14 cellular contexts compared by ENCODE assay signal in genomic region chr20:2799271-2799670, GRCh38. TPM values are rescaled to one million over a fixed set of nuclear protein-coding genes. Genes with fewer than 3 reads are reported as not detected.
DNase-seq lines count a peak whose midpoint lies in the region; ATAC-seq and TF ChIP-seq lines count a peak whose summit lies in the region.
"Had no signal": no experiment of that assay in that cellular context is flagged by ENCODE, and none has a peak within 500 bp of the region (broad histone marks: within the 10 kb centered on the region; RNA-seq: fewer than 3 reads in every experiment).

No MANE protein-coding gene starts in this region.

- TF ChIP-seq CTCF in left ventricle myocardium inferior (IDR thresholded peaks at IDR 0.05; ENCODE audit: borderline replicate concordance) (no peak), mesothelial cell of epicardium (IDR thresholded peaks at IDR 0.05; ENCODE audit: unreplicated experiment) (no peak)

- peak overlapping the region; percentile 90 for H3K27ac Mint-ChIP-seq in activated naive CD8-positive, alpha-beta T cell treated with anti-CD3 and anti-CD28 coated beads, Interleukin-2, amount 50 U/mL, for 24 hours
- H3K27ac Mint-ChIP-seq in mesothelial cell of epicardium, result peak overlapping the region; percentile 84

- H3K9me3 Mint-ChIP-seq in activated naive CD8-positive, alpha-beta T cell treated with anti-CD3 and anti-CD28 coated beads, Interleukin-2, amount 50 U/mL, for 24 hours, result no peaks in the 10 kb centered on the region
- H3K9me3 Mint-ChIP-seq in mesothelial cell of epicardium, result no peaks in the 10 kb centered on the region

- H3K27me3 Mint-ChIP-seq in activated naive CD8-positive, alpha-beta T cell treated with anti-CD3 and anti-CD28 coated beads, Interleukin-2, amount 50 U/mL, for 24 hours, result peaks cover 51% of the 10 kb centered on the region
- H3K27me3 Mint-ChIP-seq in mesothelial cell of epicardium (ENCODE audit: low read depth), result peaks cover 41% of the 10 kb centered on the region

- ATAC-seq in left cardiac atrium (no peak), GM21360 (IDR thresholded peaks at IDR 0.05; ENCODE audit: unreplicated experiment) (no peak), GM18867 (IDR thresholded peaks at IDR 0.05; ENCODE audit: unreplicated experiment) (no peak), GM19467 (IDR thresholded peaks at IDR 0.05; ENCODE audit: unreplicated experiment) (no peak)
- ATAC-seq in activated naive CD8-positive, alpha-beta T cell treated with anti-CD3 and anti-CD28 coated beads, Interleukin-2, amount 50 U/mL, for 24 hours, result no peak

- H3K27ac ChIP-seq in left ventricle myocardium inferior (replicated peaks), result no peak overlapping the region

- peak overlapping the region; percentile 56 for H3K4me3 ChIP-seq in left ventricle myocardium inferior
- H3K4me3 ChIP-seq: K562 had no signal

- H3K4me1 Mint-ChIP-seq in activated naive CD8-positive, alpha-beta T cell treated with anti-CD3 and anti-CD28 coated beads, Interleukin-2, amount 50 U/mL, for 24 hours, result peaks cover 27% of the 10 kb centered on the region
- H3K4me1 Mint-ChIP-seq in mesothelial cell of epicardium, result peaks cover 26% of the 10 kb centered on the region

- no peaks in the 10 kb centered on the region for H3K36me3 ChIP-seq in left ventricle myocardium inferior

- intact Hi-C loops in left ventricle myocardium inferior (cut with micrococcal nuclease), result no loop called here
- intact Hi-C loops in left cardiac atrium (cut with DNase I), result no loop called here

- H3K9me3 ChIP-seq in left ventricle myocardium inferior (replicated peaks), result no peaks in the 10 kb centered on the region

- H3K36me3 Mint-ChIP-seq in activated naive CD8-positive, alpha-beta T cell treated with anti-CD3 and anti-CD28 coated beads, Interleukin-2, amount 50 U/mL, for 24 hours (ENCODE audit: low read depth), result no peaks in the 10 kb centered on the region
- peaks cover 15% of the 10 kb centered on the region for H3K36me3 Mint-ChIP-seq in mesothelial cell of epicardium

- peak overlapping the region; percentile 90 for H3K4me3 Mint-ChIP-seq in activated naive CD8-positive, alpha-beta T cell treated with anti-CD3 and anti-CD28 coated beads, Interleukin-2, amount 50 U/mL, for 24 hours
- H3K4me3 Mint-ChIP-seq in mesothelial cell of epicardium, result peak overlapping the region; percentile 89

- peaks cover 20% of the 10 kb centered on the region for H3K4me1 ChIP-seq in left ventricle myocardium inferior

- peaks cover 100% of the 10 kb centered on the region for H3K27me3 ChIP-seq in left ventricle myocardium inferior (ENCODE audit: low read depth)

- DNase-seq in left ventricle myocardium inferior, result no peak
- no peak for DNase-seq in left cardiac atrium
- DNase-seq in activated naive CD8-positive, alpha-beta T cell treated with anti-CD3 and anti-CD28 coated beads, Interleukin-2, amount 50 U/mL, for 24 hours, result no peak
- DNase-seq in mesothelial cell of epicardium (ENCODE audit: low spot score in 2 of 2, unreplicated experiment in 2 of 2), result no peak
- no peak for DNase-seq in stimulated activated CD8-positive, alpha-beta memory T cell treated with anti-CD3 and anti-CD28 coated beads, Interleukin-4, amount 100 ng/mL, for 48 hours
- DNase-seq: HCEC 1CT; stimulated activated CD4-positive, alpha-beta T cell treated with anti-CD3 and anti-CD28 coated beads, Interleukin-4, amount 100 ng/mL, for 4 hours had no signal

RNA-seq across cellular contexts. Expression of gene CPXM1, which starts 1.2 kb away (rescaled TPM):
- total RNA-seq in left ventricle myocardium inferior (0.69 TPM), left cardiac atrium (1 to 10 TPM; 4.3 to 8.7 TPM), mesothelial cell of epicardium (152 to 160 TPM (median 155 TPM) in 3 replicates)
- total RNA-seq: NCI-H460 had no signal

RNA-seq across cellular contexts. Expression of gene C20orf141, which starts 15.5 kb away (rescaled TPM):
- total RNA-seq in left ventricle myocardium inferior (not detected), left cardiac atrium (not detected), mesothelial cell of epicardium (not detected in 3 replicates)
- total RNA-seq: K562; mononuclear cell; NCI-H460; T-helper 1 cell treated with Interleukin-12 subunit alpha and Interleukin-12 subunit beta and Interleukin-4 antibody, amounts not matched to agents 30 ng/mL and 1 ng/mL, for 36 hours had no signal

RNA-seq across cellular contexts. Expression of gene TMEM239, which starts 16.9 kb away (rescaled TPM):
- total RNA-seq in left ventricle myocardium inferior (not detected), left cardiac atrium (not detected), mesothelial cell of epicardium (not detected in 3 replicates)
- total RNA-seq: K562; mononuclear cell; NCI-H460; T-helper 1 cell treated with Interleukin-12 subunit alpha and Interleukin-12 subunit beta and Interleukin-4 antibody, amounts not matched to agents 30 ng/mL and 1 ng/mL, for 36 hours had no signal

RNA-seq across cellular contexts. Expression of gene PCED1A, which starts 41.2 kb away (rescaled TPM):
- total RNA-seq in left ventricle myocardium inferior (9.4 TPM), left cardiac atrium (10 to 100 TPM; 13.0 to 18.0 TPM), mesothelial cell of epicardium (108 to 113 TPM (median 108 TPM) in 3 replicates)

RNA-seq across cellular contexts. Expression of gene VPS16, which starts 41.3 kb away (rescaled TPM):
- total RNA-seq in left ventricle myocardium inferior, result 15.7 TPM
- total RNA-seq in left cardiac atrium, result 10 to 100 TPM; 22.1 to 24.4 TPM
- 46.0 to 51.6 TPM (median 47.7 TPM) in 3 replicates for total RNA-seq in mesothelial cell of epicardium

Comparison
In these comparisons a context has a peak if more than half of its experiments do, and no peak if none do; other contexts are left out.
1. RNA of gene CPXM1, which starts 1.2 kb away (total RNA-seq): 152 to 160 TPM in mesothelial cell of epicardium; 4.3 to 8.7 TPM in left cardiac atrium and 0.69 TPM in left ventricle myocardium inferior (single experiment); every median in the first group is over 10 times any median in the second.